ENCODE assay signal across 14 cellular contexts in the genomic region with DNA sequence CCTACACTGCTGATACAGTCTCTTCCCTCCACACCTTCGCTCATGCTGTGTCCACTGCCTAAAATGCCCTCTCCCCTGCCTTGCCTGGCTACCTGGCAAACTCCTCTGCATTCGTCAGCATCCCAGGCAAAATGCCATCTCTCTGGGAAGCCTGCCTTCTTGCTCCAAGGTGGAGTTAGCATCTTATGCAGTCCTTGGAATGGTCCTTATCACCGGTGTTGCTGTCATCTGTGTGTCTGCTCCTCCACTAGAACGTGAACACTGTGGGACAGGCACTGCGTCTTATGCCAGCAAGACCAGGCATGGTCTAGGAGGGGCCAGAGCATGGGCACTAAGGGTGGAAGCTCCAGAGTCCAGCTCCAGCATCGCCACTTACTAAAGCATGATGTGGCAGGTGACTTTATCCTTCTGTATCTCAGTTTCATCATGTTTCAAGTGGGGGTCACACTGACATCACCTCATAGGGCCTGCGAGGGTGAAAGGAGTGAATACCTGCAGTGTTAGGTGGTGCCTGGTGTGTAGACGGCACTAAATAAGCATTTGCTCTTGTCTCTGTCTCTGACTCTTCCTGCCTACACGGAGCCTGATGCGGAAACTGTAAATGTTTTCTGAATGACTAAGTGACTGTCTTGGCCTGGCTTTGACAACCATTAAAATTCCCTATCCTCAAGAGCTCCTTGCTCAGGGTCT.
DNase-seq lines count a peak whose midpoint lies in the region; FAIRE-seq and TF ChIP-seq lines count a peak whose summit lies in the region.
"Had no signal": no experiment of that assay in that cellular context is flagged by ENCODE, and none has a peak within 500 bp of the region (broad histone marks: within the 10 kb centered on the region; RNA-seq: fewer than 3 reads in every experiment).

No MANE protein-coding gene starts in this region.

- no peak overlapping the region for H3K27ac ChIP-seq in neuronal stem cell (replicated peaks; ENCODE audit: low read length)
- no peak overlapping the region for H3K27ac ChIP-seq in transverse colon
- H3K27ac ChIP-seq in esophagus muscularis mucosa (replicated peaks in 1 of 4) = no peak overlapping the region
- H3K27ac ChIP-seq: gastroesophageal sphincter had no signal

- no peak overlapping the region for H2BK5ac ChIP-seq in neuronal stem cell (ENCODE audit: low read length)

- no peak overlapping the region for H3K23ac ChIP-seq in neuronal stem cell (ENCODE audit: low read depth, low read length, poor library complexity)

- H3K36me3 ChIP-seq in bronchial epithelial cell (ENCODE audit: control insufficient read depth, insufficient read depth, low read length) (no peaks in the 10 kb centered on the region), neuronal stem cell (replicated peaks in 1 of 2; ENCODE audit: control insufficient read depth in 2 of 2, insufficient read depth in 2 of 2, low read length in 2 of 2) (no peaks in the 10 kb centered on the region), transverse colon (no peaks in the 10 kb centered on the region), esophagus muscularis mucosa (no peaks in the 10 kb centered on the region)
- H3K36me3 ChIP-seq: gastroesophageal sphincter had no signal

- H3K27me3 ChIP-seq in bronchial epithelial cell (ENCODE audit: control insufficient read depth, insufficient read depth, low read length) = no peaks in the 10 kb centered on the region
- no peaks in the 10 kb centered on the region for H3K27me3 ChIP-seq in neuronal stem cell (ENCODE audit: control insufficient read depth in 3 of 3, insufficient read depth in 3 of 3, low read depth in 1 of 3, low read length in 3 of 3)
- H3K27me3 ChIP-seq in transverse colon = no peaks in the 10 kb centered on the region
- peaks cover 0 to 22% (median 0%) of the 10 kb centered on the region in 4 donors for H3K27me3 ChIP-seq in esophagus muscularis mucosa

- H3K9ac ChIP-seq in neuronal stem cell (ENCODE audit: low read depth, low read length, poor library complexity) = no peak overlapping the region

- WGBS in neuronal stem cell (ENCODE audit: extremely low coverage in 2 of 2, insufficient read length in 2 of 2, insufficient replicate concordance in 1 of 2), 2 donors = no CpG with 5 or more reads among the region's 10 CpGs
- 76% methylated on average over 10 of the region's 10 CpGs; no CpG with 5 or more reads in 1 of the 2 donors for WGBS in transverse colon (ENCODE audit: low coverage in 1 of 2), 2 donors
- 65% methylated on average over 8 of the region's 10 CpGs for WGBS in esophagus muscularis mucosa

- TF ChIP-seq CTCF in bronchial epithelial cell (IDR thresholded peaks at IDR 0.05; ENCODE audit: insufficient read depth, low read length, severe bottlenecking) (no peak), transverse colon (IDR thresholded peaks at IDR 0.05) (no peak), esophagus muscularis mucosa (IDR thresholded peaks at IDR 0.05) (no peak)

- H3K4me1 ChIP-seq in neuronal stem cell (ENCODE audit: control insufficient read depth in 2 of 2, insufficient read depth in 1 of 2, low read depth in 1 of 2, low read length in 2 of 2) (peaks cover 0 to 17% of the 10 kb centered on the region in 2 donors), transverse colon (no peaks in the 10 kb centered on the region), esophagus muscularis mucosa (no peaks in the 10 kb centered on the region)
- H3K4me1 ChIP-seq: gastroesophageal sphincter had no signal

- peak overlapping the region; percentile 22 for H3K18ac ChIP-seq in neuronal stem cell (ENCODE audit: low read length)

- TF ChIP-seq EP300 in transverse colon (IDR thresholded peaks at IDR 0.05; ENCODE audit: low read depth) = no peak
- TF ChIP-seq EP300 in esophagus muscularis mucosa (IDR thresholded peaks at IDR 0.05) = no peak

- H3K14ac ChIP-seq in neuronal stem cell (ENCODE audit: low read length) = no peak overlapping the region

- FAIRE-seq in HTR-8/SVneo (lab: Jason Lieb, UNC) (peak; percentile 49), bronchial epithelial cell (lab: Jason Lieb, UNC) (peak; percentile 58)
- FAIRE-seq: TTC549 had no signal

- H3K4me3 ChIP-seq in bronchial epithelial cell (ENCODE audit: low read depth, low read length) (no peak overlapping the region), neuronal stem cell (ENCODE audit: low read length in 2 of 2) (no peak overlapping the region), transverse colon (no peak overlapping the region), esophagus muscularis mucosa (no peak overlapping the region)
- H3K4me3 ChIP-seq: gastroesophageal sphincter had no signal

- no peak overlapping the region for H2BK120ac ChIP-seq in neuronal stem cell (ENCODE audit: low read depth, low read length)

- peak overlapping the region; percentile 18 for H2BK12ac ChIP-seq in neuronal stem cell (ENCODE audit: low read length)

- H2AK5ac ChIP-seq in neuronal stem cell (ENCODE audit: low read depth, low read length) = peak overlapping the region; percentile 33

- no peak overlapping the region for H3K4ac ChIP-seq in neuronal stem cell (ENCODE audit: low read length)

- H3K9me3 ChIP-seq in neuronal stem cell (replicated peaks in 1 of 2; ENCODE audit: control insufficient read depth in 2 of 2, insufficient read depth in 1 of 2, low read depth in 1 of 2, low read length in 2 of 2) (no peaks in the 10 kb centered on the region), transverse colon (no peaks in the 10 kb centered on the region), esophagus muscularis mucosa (no peaks in the 10 kb centered on the region)
- H3K9me3 ChIP-seq: gastroesophageal sphincter had no signal

- in situ Hi-C loops in transverse colon (cut with MboI; ENCODE audit: low pct_ligation_motif_present in 1 of 4, low pct_unique_long_range_greater_than_20kb in 1 of 4, low sequenced_read_pairs in 3 of 4) = no loop called here

- no peak overlapping the region for H4K91ac ChIP-seq in neuronal stem cell (ENCODE audit: low read depth, low read length, poor library complexity)

- DNase-seq in D341Med (ENCODE audit: low spot score) = peak; percentile 5
- peak; percentile 21 for DNase-seq in HTR-8/SVneo (ENCODE audit: insufficient read length, low spot score)
- DNase-seq in bronchial epithelial cell (ENCODE audit: low read depth) = peak; percentile 68
- no peak for DNase-seq in neuronal stem cell (ENCODE audit: low spot score)
- DNase-seq in SIG-M5 (lab: John Stamatoyannopoulos, UW) = no peak
- DNase-seq in transverse colon = no peak
- DNase-seq in DMS53 (lab: John Stamatoyannopoulos, UW) = no peak
- DNase-seq in esophagus muscularis mucosa (ENCODE audit: extremely low spot score) = no peak
- DNase-seq: activated CD4-positive, alpha-beta memory T cell treated with anti-CD3 and anti-CD28 coated beads, Interleukin-2, amount 10 ng/mL, durations not matched to agents 7 days and 5 days; activated gamma-delta T cell; effector memory CD4-positive, alpha-beta T cell; NCI-H2107 had no signal

- TF ChIP-seq POLR2A in transverse colon (IDR thresholded peaks at IDR 0.05) (no peak), esophagus muscularis mucosa (IDR thresholded peaks at IDR 0.05; ENCODE audit: low read depth) (no peak)

- H2AFZ ChIP-seq in neuronal stem cell (ENCODE audit: low read length) = no peak overlapping the region

- H4K8ac ChIP-seq in neuronal stem cell (ENCODE audit: low read depth, low read length) = no peak overlapping the region

- no peak overlapping the region for H2BK15ac ChIP-seq in neuronal stem cell (ENCODE audit: low read length)

- no peaks in the 10 kb centered on the region for H3K79me1 ChIP-seq in neuronal stem cell (ENCODE audit: low read depth, low read length)

- intact Hi-C loops in transverse colon (cut with DNase I; ENCODE audit: low total_unique reads) (no loop called here), esophagus muscularis mucosa (cut with DNase I) (no loop called here)

- no peak overlapping the region for H3K4me2 ChIP-seq in neuronal stem cell (ENCODE audit: insufficient read depth, low read length, poor library complexity, severe bottlenecking)

Comparison
In these comparisons a context has a peak if more than half of its experiments do, and no peak if none do; other contexts are left out.
1. DNase-seq: peak in D341Med (single experiment), HTR-8/SVneo (single experiment) and bronchial epithelial cell (single experiment); none in neuronal stem cell (single experiment), SIG-M5 (single experiment), transverse colon (single experiment), DMS53 (single experiment) and esophagus muscularis mucosa (single experiment).